Comparison of ENCODE assay signal across 17 cellular contexts in genomic region chr2:3864943-3865664, GRCh38.
DNase-seq lines count a peak whose midpoint lies in the region; ATAC-seq lines count a peak whose summit lies in the region.
"Had no signal": no experiment of that assay in that cellular context is flagged by ENCODE, and none has a peak within 500 bp of the region (broad histone marks: within the 10 kb centered on the region; RNA-seq: fewer than 3 reads in every experiment).

No MANE protein-coding gene starts in this region.

- ATAC-seq in left ventricle myocardium superior (peak; percentile 36), GM18519 (IDR thresholded peaks at IDR 0.05; ENCODE audit: low FRiP score, unreplicated experiment) (no peak)
- ATAC-seq: PC-3; stimulated activated effector memory CD8-positive, alpha-beta T cell treated with anti-CD3 and anti-CD28 coated beads, Interleukin-12 subunit alpha, Interleukin-12 subunit beta, amount 100 ng/mL, for 72 hours had no signal

- peak; percentile 63 for DNase-seq in DMS153 treated with DMSO at 0.1 percent for 48 hours (lab: John Stamatoyannopoulos, UW; ENCODE audit: unreplicated experiment)
- peak; percentile 62 to 98 (median 94) for DNase-seq in NCI-H1417 (lab: John Stamatoyannopoulos, UW)
- peak; percentile 8 for DNase-seq in NCI-H526 treated with DMSO at 0.1 percent for 48 hours (lab: John Stamatoyannopoulos, UW)
- no peak for DNase-seq in left ventricle myocardium superior
- no peak for DNase-seq in activated T-cell treated with anti-CD3 and anti-CD28 coated beads for 4 hours
- no peak for DNase-seq in SKM-1 (lab: John Stamatoyannopoulos, UW; ENCODE audit: unreplicated experiment)
- no peak for DNase-seq in activated naive CD4-positive, alpha-beta T cell treated with anti-CD3 and anti-CD28 coated beads, Interleukin-2, amount 50 U/mL, for 16 hours
- DNase-seq: activated CD4-positive, CD25-positive, alpha-beta regulatory T cell treated with anti-CD3 and anti-CD28 coated beads, Interleukin-2, amount 50 U/mL, for 72 hours; activated naive CD8-positive, alpha-beta T cell treated with anti-CD3 and anti-CD28 coated beads for 36 hours; brain microvascular endothelial cell; DND-41; nucleus accumbens; PC-3; right cardiac atrium; thyroid gland had no signal

- intact Hi-C loops in left ventricle myocardium superior (cut with micrococcal nuclease) = no loop called here

Comparison
In these comparisons a context has a peak if more than half of its experiments do, and no peak if none do; other contexts are left out.
1. DNase-seq: peak in DMS153 treated with DMSO at 0.1 percent for 48 hours (single experiment), NCI-H1417 (3 of 3) and NCI-H526 treated with DMSO at 0.1 percent for 48 hours (single experiment); none in left ventricle myocardium superior (single experiment), activated T-cell treated with anti-CD3 and anti-CD28 coated beads for 4 hours (single experiment), SKM-1 (single experiment) and activated naive CD4-positive, alpha-beta T cell treated with anti-CD3 and anti-CD28 coated beads, Interleukin-2, amount 50 U/mL, for 16 hours (single experiment).